Comparison of ENCODE assay signal across 3 cellular contexts in the genomic region with DNA sequence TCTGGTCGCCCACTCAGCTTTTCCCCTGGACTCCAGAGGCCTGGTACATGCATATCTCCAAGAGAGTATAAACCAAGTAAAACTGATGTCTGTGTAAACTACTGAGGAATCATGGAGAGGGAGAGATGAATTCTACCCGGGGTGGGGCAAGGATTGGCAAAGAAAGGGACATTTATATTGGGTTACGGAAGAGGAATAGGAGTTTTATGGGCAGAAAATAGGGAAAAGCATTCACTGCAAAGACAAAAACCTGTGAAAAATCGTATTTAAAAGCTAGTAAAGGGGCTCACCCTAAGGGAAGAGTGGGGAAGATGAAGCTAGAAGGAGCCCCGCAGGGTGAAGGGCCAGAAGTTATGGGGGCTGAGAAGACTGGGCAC.
TF ChIP-seq lines count a peak whose summit lies in the region.

No MANE protein-coding gene starts in this region.

TF ChIP-seq in A549, 52 proteins besides CTCF, POLR2A, EP300 and RAD21 (continued from another document):
- TF ChIP-seq, protein P1, sequence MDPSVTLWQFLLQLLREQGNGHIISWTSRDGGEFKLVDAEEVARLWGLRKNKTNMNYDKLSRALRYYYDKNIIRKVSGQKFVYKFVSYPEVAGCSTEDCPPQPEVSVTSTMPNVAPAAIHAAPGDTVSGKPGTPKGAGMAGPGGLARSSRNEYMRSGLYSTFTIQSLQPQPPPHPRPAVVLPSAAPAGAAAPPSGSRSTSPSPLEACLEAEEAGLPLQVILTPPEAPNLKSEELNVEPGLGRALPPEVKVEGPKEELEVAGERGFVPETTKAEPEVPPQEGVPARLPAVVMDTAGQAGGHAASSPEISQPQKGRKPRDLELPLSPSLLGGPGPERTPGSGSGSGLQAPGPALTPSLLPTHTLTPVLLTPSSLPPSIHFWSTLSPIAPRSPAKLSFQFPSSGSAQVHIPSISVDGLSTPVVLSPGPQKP (IDR thresholded peaks at IDR 0.05; ENCODE audit: low read depth, low read length): no peak
- TF ChIP-seq FOSB (CRISPR knock-in tag; IDR thresholded peaks at IDR 0.05) (no peak), RFX5 (IDR thresholded peaks at IDR 0.05) (no peak), TP53 (CRISPR knock-in tag; IDR thresholded peaks at IDR 0.05) (no peak), PHF8 (IDR thresholded peaks at IDR 0.05; ENCODE audit: borderline replicate concordance, low read depth) (no peak), HOXB5 (CRISPR knock-in tag; IDR thresholded peaks at IDR 0.05) (no peak), HOXA7 (CRISPR knock-in tag; IDR thresholded peaks at IDR 0.05) (no peak), CBX2 (IDR thresholded peaks at IDR 0.05; ENCODE audit: borderline replicate concordance, low read depth) (no peak), CHD2 (IDR thresholded peaks at IDR 0.05; ENCODE audit: low read length, partially characterized antibody) (no peak), NFE2L2 (conservative IDR thresholded peaks at IDR 0.05; ENCODE audit: low read length) (no peak), EHF (CRISPR knock-in tag; IDR thresholded peaks at IDR 0.05) (no peak), FOXS1 (CRISPR knock-in tag; IDR thresholded peaks at IDR 0.05) (no peak)
- TF ChIP-seq, protein P2, sequence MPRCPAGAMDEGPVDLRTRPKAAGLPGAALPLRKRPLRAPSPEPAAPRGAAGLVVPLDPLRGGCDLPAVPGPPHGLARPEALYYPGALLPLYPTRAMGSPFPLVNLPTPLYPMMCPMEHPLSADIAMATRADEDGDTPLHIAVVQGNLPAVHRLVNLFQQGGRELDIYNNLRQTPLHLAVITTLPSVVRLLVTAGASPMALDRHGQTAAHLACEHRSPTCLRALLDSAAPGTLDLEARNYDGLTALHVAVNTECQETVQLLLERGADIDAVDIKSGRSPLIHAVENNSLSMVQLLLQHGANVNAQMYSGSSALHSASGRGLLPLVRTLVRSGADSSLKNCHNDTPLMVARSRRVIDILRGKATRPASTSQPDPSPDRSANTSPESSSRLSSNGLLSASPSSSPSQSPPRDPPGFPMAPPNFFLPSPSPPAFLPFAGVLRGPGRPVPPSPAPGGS (IDR thresholded peaks at IDR 0.05): no peak
- TF ChIP-seq, protein P3, sequence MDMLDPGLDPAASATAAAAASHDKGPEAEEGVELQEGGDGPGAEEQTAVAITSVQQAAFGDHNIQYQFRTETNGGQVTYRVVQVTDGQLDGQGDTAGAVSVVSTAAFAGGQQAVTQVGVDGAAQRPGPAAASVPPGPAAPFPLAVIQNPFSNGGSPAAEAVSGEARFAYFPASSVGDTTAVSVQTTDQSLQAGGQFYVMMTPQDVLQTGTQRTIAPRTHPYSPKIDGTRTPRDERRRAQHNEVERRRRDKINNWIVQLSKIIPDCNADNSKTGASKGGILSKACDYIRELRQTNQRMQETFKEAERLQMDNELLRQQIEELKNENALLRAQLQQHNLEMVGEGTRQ (IDR thresholded peaks at IDR 0.05): no peak

TF ChIP-seq in SK-N-SH, 30 proteins besides CTCF, POLR2A, EP300 and RAD21 (continued from another document):
- TF ChIP-seq FOXJ3 (CRISPR knock-in tag; IDR thresholded peaks at IDR 0.05) (no peak), SMC3 (IDR thresholded peaks at IDR 0.05; ENCODE audit: low read depth, low read length) (no peak), RFX5 (IDR thresholded peaks at IDR 0.05; ENCODE audit: low read length) (no peak), GABPA (IDR thresholded peaks at IDR 0.05; ENCODE audit: low read depth) (no peak)
- TF ChIP-seq, protein P4, sequence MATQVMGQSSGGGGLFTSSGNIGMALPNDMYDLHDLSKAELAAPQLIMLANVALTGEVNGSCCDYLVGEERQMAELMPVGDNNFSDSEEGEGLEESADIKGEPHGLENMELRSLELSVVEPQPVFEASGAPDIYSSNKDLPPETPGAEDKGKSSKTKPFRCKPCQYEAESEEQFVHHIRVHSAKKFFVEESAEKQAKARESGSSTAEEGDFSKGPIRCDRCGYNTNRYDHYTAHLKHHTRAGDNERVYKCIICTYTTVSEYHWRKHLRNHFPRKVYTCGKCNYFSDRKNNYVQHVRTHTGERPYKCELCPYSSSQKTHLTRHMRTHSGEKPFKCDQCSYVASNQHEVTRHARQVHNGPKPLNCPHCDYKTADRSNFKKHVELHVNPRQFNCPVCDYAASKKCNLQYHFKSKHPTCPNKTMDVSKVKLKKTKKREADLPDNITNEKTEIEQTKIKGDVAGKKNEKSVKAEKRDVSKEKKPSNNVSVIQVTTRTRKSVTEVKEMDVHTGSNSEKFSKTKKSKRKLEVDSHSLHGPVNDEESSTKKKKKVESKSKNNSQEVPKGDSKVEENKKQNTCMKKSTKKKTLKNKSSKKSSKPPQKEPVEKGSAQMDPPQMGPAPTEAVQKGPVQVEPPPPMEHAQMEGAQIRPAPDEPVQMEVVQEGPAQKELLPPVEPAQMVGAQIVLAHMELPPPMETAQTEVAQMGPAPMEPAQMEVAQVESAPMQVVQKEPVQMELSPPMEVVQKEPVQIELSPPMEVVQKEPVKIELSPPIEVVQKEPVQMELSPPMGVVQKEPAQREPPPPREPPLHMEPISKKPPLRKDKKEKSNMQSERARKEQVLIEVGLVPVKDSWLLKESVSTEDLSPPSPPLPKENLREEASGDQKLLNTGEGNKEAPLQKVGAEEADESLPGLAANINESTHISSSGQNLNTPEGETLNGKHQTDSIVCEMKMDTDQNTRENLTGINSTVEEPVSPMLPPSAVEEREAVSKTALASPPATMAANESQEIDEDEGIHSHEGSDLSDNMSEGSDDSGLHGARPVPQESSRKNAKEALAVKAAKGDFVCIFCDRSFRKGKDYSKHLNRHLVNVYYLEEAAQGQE (IDR thresholded peaks at IDR 0.05; ENCODE audit: low read depth, low read length): no peak
- TF ChIP-seq, protein P5, sequence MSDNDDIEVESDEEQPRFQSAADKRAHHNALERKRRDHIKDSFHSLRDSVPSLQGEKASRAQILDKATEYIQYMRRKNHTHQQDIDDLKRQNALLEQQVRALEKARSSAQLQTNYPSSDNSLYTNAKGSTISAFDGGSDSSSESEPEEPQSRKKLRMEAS (IDR thresholded peaks at IDR 0.05; ENCODE audit: low read depth): no peak

TF ChIP-seq in GM12891, 5 proteins besides CTCF, POLR2A, EP300 and RAD21 (continued from another document):
- no peak for TF ChIP-seq SPI1 (IDR thresholded peaks at IDR 0.05; ENCODE audit: low read depth, low read length)
